ENCODE assay signal across 8 cellular contexts in the genomic region with DNA sequence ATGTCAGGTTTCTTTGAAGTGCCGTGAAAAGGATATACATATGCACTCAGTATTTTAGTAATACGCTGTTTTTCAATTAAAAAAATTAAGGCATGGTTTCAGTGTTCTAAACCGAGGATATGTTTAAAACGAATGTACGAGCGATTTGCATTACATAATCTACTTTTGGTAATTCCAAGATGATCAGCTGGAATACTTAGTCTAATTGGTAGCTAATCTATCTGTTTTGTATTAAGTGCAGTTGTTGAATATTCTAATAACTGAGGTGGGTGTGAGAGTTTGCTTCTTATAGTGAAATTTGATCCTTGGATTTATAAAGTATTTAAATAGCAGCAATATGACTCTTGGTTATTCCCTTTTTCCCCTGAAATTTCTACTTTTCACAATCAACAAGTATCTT. TPM values are rescaled to one million over a fixed set of nuclear protein-coding genes. Genes with fewer than 3 reads are reported as not detected.
DNase-seq lines count a peak whose midpoint lies in the region; ATAC-seq and TF ChIP-seq lines count a peak whose summit lies in the region.

No MANE protein-coding gene starts in this region.

- peaks cover 0 to 4% (median 0%) of the 10 kb centered on the region in 11 donors for H3K9me3 Mint-ChIP-seq in naive thymus-derived CD4-positive, alpha-beta T cell

- no peak for ATAC-seq in naive thymus-derived CD4-positive, alpha-beta T cell
- no peak for ATAC-seq in activated CD4-positive, CD25-positive, alpha-beta regulatory T cell treated with anti-CD3 and anti-CD28 coated beads, Interleukin-2, amount 50 U/mL, for 24 hours

- no peaks in the 10 kb centered on the region for H3K9me2 ChIP-seq in Karpas-422 (replicated peaks; ENCODE audit: insufficient read depth, low read length)

- H3K27ac ChIP-seq in Karpas-422 (ENCODE audit: low read length) (no peak overlapping the region), coronary artery (no peak overlapping the region)
- H3K27ac ChIP-seq in naive thymus-derived CD4-positive, alpha-beta T cell (ENCODE audit: low read depth, low read length) = no peak overlapping the region

- peaks cover 31% of the 10 kb centered on the region for H4K20me1 ChIP-seq in Karpas-422 (ENCODE audit: insufficient read depth, low read depth, low read length)

- TF ChIP-seq CTCF in BE2C (IDR thresholded peaks at IDR 0.05; ENCODE audit: low read depth, low read length) (no peak), coronary artery (IDR thresholded peaks at IDR 0.05) (no peak)

- H3K4me1 ChIP-seq in BE2C (no peaks in the 10 kb centered on the region), Karpas-422 (ENCODE audit: low read length) (peaks cover 21% of the 10 kb centered on the region)
- H3K4me1 ChIP-seq in naive thymus-derived CD4-positive, alpha-beta T cell (ENCODE audit: control insufficient read depth in 2 of 2, insufficient read depth in 2 of 2, low read length in 2 of 2) = peaks cover 11 to 15% of the 10 kb centered on the region in 2 donors

- no peak overlapping the region for H2AFZ ChIP-seq in Karpas-422 (ENCODE audit: low read length)

- DNase-seq in BE2C = no peak
- no peak for DNase-seq in Karpas-422
- no peak for DNase-seq in coronary artery (ENCODE audit: low spot score)
- DNase-seq in naive thymus-derived CD4-positive, alpha-beta T cell = no peak
- DNase-seq in NCI-H345 treated with DMSO at 0.1 percent for 48 hours (lab: John Stamatoyannopoulos, UW; ENCODE audit: unreplicated experiment) = no peak
- DNase-seq in NCI-H1694 treated with DMSO at 0.1 percent for 48 hours (lab: John Stamatoyannopoulos, UW) = no peak
- DNase-seq in pons (ENCODE audit: low spot score) = no peak

- POLR2A ChIA-PET in naive thymus-derived CD4-positive, alpha-beta T cell (lab: Charles Lee) = interaction anchor here (0.6 to 1.8 kb wide), 2 partner anchors 110 to 1524 kb away, joined by 4 to 8 read pairs; a partner anchor contains a TSS

- H3K27me3 Mint-ChIP-seq in naive thymus-derived CD4-positive, alpha-beta T cell = peaks cover 0 to 26% (median 0%) of the 10 kb centered on the region in 5 donors

- peaks cover 35 to 70% (median 57%) of the 10 kb centered on the region in 7 donors for H3K4me1 Mint-ChIP-seq in naive thymus-derived CD4-positive, alpha-beta T cell

- intact Hi-C loops in naive thymus-derived CD4-positive, alpha-beta T cell (cut with micrococcal nuclease) = loop anchor here (5.0 to 10.0 kb wide), 8 partner anchors 268 to 1574 kb away; a partner anchor contains a TSS

- peak overlapping the region; percentile 80 to 96 (median 92) for H3K4me3 Mint-ChIP-seq in naive thymus-derived CD4-positive, alpha-beta T cell

- H3K4me2 ChIP-seq in Karpas-422 (ENCODE audit: low read depth, low read length, poor library complexity, severe bottlenecking) = peak overlapping the region; percentile 84

- no peaks in the 10 kb centered on the region for H3K36me3 ChIP-seq in BE2C
- H3K36me3 ChIP-seq in Karpas-422 (ENCODE audit: insufficient read depth, low read length) = no peaks in the 10 kb centered on the region
- H3K36me3 ChIP-seq in naive thymus-derived CD4-positive, alpha-beta T cell (ENCODE audit: control insufficient read depth in 2 of 3, insufficient read depth in 3 of 3, low read length in 3 of 3) = peaks cover 0 to 7% (median 0%) of the 10 kb centered on the region in 3 experiments

- H3K79me2 ChIP-seq in Karpas-422 (ENCODE audit: low read length) = peaks cover 52% of the 10 kb centered on the region

- H3K9ac ChIP-seq in Karpas-422 (ENCODE audit: low read length) = peak overlapping the region; percentile 92

- CTCF ChIA-PET in naive thymus-derived CD4-positive, alpha-beta T cell (lab: Charles Lee) = interaction anchor here (0.6 to 1.0 kb wide), 3 partner anchors 19 to 123 kb away, joined by 3 read pairs; no protein-coding TSS in a partner anchor

- H3K27ac Mint-ChIP-seq in naive thymus-derived CD4-positive, alpha-beta T cell = peak overlapping the region; percentile 69 to 95 (median 83)

- peaks cover 0 to 7% (median 4%) of the 10 kb centered on the region in 5 donors for H3K36me3 Mint-ChIP-seq in naive thymus-derived CD4-positive, alpha-beta T cell

- H3K27me3 ChIP-seq in BE2C (no peaks in the 10 kb centered on the region), Karpas-422 (ENCODE audit: low read length) (no peaks in the 10 kb centered on the region)
- H3K27me3 ChIP-seq in naive thymus-derived CD4-positive, alpha-beta T cell (ENCODE audit: control insufficient read depth in 2 of 2, insufficient read depth in 2 of 2, low read length in 2 of 2) = no peaks in the 10 kb centered on the region

- peak overlapping the region; percentile 90 for H3K4me3 ChIP-seq in BE2C (ENCODE audit: low read depth, low read length)
- peak overlapping the region; percentile 96 for H3K4me3 ChIP-seq in Karpas-422 (ENCODE audit: low read length)
- peak overlapping the region; percentile 72 for H3K4me3 ChIP-seq in coronary artery
- peak overlapping the region; percentile 74 for H3K4me3 ChIP-seq in naive thymus-derived CD4-positive, alpha-beta T cell (ENCODE audit: low read length)

- no peaks in the 10 kb centered on the region for H3K9me3 ChIP-seq in BE2C
- no peaks in the 10 kb centered on the region for H3K9me3 ChIP-seq in Karpas-422 (ENCODE audit: low read length)
- no peaks in the 10 kb centered on the region for H3K9me3 ChIP-seq in naive thymus-derived CD4-positive, alpha-beta T cell (ENCODE audit: control insufficient read depth in 2 of 3, low read length in 3 of 3)

RNA-seq across cellular contexts. Expression of a gene that starts 1.3 kb away (rescaled TPM):
- 11.6 TPM for polyA plus RNA-seq in BE2C (2012; ENCODE audit: insufficient read depth, insufficient read length, low read depth)
- total RNA-seq in Karpas-422 (2014; rRNA removed; shearing (Covaris generic); ENCODE audit: low replicate concordance) = 30.4 and 31.7 TPM in 2 replicates
- total RNA-seq in naive thymus-derived CD4-positive, alpha-beta T cell = 10 to 100 TPM; 14.9 to 27.7 (median 19.6) TPM
- polyA plus RNA-seq in naive thymus-derived CD4-positive, alpha-beta T cell = 10 to 100 TPM; 20.8 to 35.5 TPM
